ENCODE assay signal across 20 cellular contexts in the genomic region with DNA sequence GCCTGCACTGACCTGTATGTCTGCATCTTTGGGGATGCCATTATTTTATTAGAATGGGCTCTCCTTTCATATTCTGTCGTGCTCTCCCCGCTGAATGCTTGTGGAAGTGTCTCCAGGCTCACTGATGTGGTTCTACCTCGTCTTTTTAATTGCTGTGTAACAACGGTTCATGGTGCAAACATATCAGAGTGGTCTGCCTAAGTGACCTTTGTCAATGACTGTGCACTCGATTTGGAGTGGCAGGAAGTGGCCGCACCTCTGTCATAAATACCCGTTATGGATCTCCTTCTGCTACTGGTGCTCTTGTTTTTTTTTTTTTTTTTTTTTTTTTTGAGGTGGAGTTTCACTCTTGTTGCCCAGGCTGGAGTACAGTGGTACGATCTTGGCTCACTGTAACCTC. TPM values are rescaled to one million over a fixed set of nuclear protein-coding genes. Genes with fewer than 3 reads are reported as not detected.
DNase-seq lines count a peak whose midpoint lies in the region; TF ChIP-seq lines count a peak whose summit lies in the region.
"Had no signal": no experiment of that assay in that cellular context is flagged by ENCODE, and none has a peak within 500 bp of the region (broad histone marks: within the 10 kb centered on the region; RNA-seq: fewer than 3 reads in every experiment).

No MANE protein-coding gene starts in this region.

- peaks cover 11% of the 10 kb centered on the region for H3K4me1 Mint-ChIP-seq in type B pancreatic cell (ENCODE audit: unreplicated experiment)

- H3K9ac ChIP-seq in duodenal mucosa (ENCODE audit: low read depth in 1 of 2, low read length in 2 of 2) = no peak overlapping the region

- H3K9me3 Mint-ChIP-seq in type B pancreatic cell = no peaks in the 10 kb centered on the region
- H3K9me3 Mint-ChIP-seq: H9 had no signal

- peaks cover 5% of the 10 kb centered on the region for H3K36me3 Mint-ChIP-seq in type B pancreatic cell
- H3K36me3 Mint-ChIP-seq: CD4-positive, alpha-beta memory T cell had no signal

- DNase-seq in DMS53 (lab: John Stamatoyannopoulos, UW) (peak; percentile 25), DMS53 treated with DMSO at 0.1 percent for 48 hours (lab: John Stamatoyannopoulos, UW; ENCODE audit: unreplicated experiment) (no peak), NCI-H510A treated with DMSO at 0.1 percent for 48 hours (lab: John Stamatoyannopoulos, UW) (peak; percentile 95), type B pancreatic cell (ENCODE audit: extremely low spot score, unreplicated experiment) (no peak), ascending aorta (ENCODE audit: low spot score in 2 of 2) (no peak), OCI-M2 (lab: John Stamatoyannopoulos, UW; ENCODE audit: unreplicated experiment) (no peak), iPS-NIHi11 (ENCODE audit: low spot score) (no peak)
- DNase-seq: CD4-positive, alpha-beta memory T cell; H9; IMR-90; Karpas-422; NCI-H1105; NCI-H187; NCI-H2171; NCI-H446; NCI-H82; PC-9; Right ventricle myocardium superior had no signal

- no peaks in the 10 kb centered on the region for H3K27me3 ChIP-seq in duodenal mucosa (ENCODE audit: control insufficient read depth in 1 of 2, insufficient read depth in 2 of 2, low read length in 2 of 2)
- H3K27me3 ChIP-seq in ascending aorta = no peaks in the 10 kb centered on the region

- TF ChIP-seq CTCF in type B pancreatic cell (conservative IDR thresholded peaks at IDR 0.05) (no peak), ascending aorta (IDR thresholded peaks at IDR 0.05) (no peak)

- H3K36me3 ChIP-seq in duodenal mucosa (ENCODE audit: control insufficient read depth in 1 of 2, insufficient read depth in 2 of 2, low read length in 2 of 2) (no peaks in the 10 kb centered on the region), ascending aorta (no peaks in the 10 kb centered on the region)

- H3K27ac ChIP-seq in duodenal mucosa (ENCODE audit: low read depth, low read length) = no peak overlapping the region
- H3K27ac ChIP-seq in ascending aorta = no peak overlapping the region
- H3K27ac ChIP-seq: 22Rv1, PC-9 had no signal

- intact Hi-C loops in ascending aorta (cut with DNase I) = no loop called here

- no peaks in the 10 kb centered on the region for H3K27me3 Mint-ChIP-seq in type B pancreatic cell
- H3K27me3 Mint-ChIP-seq: CD4-positive, alpha-beta memory T cell had no signal

- peak overlapping the region; percentile 76 for H3K27ac Mint-ChIP-seq in type B pancreatic cell
- H3K27ac Mint-ChIP-seq: H9 had no signal

- H3K4me1 ChIP-seq in duodenal mucosa (ENCODE audit: control insufficient read depth in 1 of 2, insufficient read depth in 2 of 2, low read length in 2 of 2) = peaks cover 48% of the 10 kb centered on the region in 2 donors
- H3K4me1 ChIP-seq in ascending aorta = peaks cover 5 to 27% of the 10 kb centered on the region in 2 donors

- H3K9me3 ChIP-seq in duodenal mucosa (ENCODE audit: control insufficient read depth in 1 of 2, low read length in 2 of 2) = no peaks in the 10 kb centered on the region
- no peaks in the 10 kb centered on the region for H3K9me3 ChIP-seq in ascending aorta

- no peak overlapping the region for H3K4me3 Mint-ChIP-seq in type B pancreatic cell
- H3K4me3 Mint-ChIP-seq: CD4-positive, alpha-beta memory T cell; H9 had no signal

- H3K4me3 ChIP-seq in duodenal mucosa (ENCODE audit: low read depth in 1 of 2, low read length in 2 of 2) = peak overlapping the region; percentile 19 to 50
- no peak overlapping the region for H3K4me3 ChIP-seq in ascending aorta
- H3K4me3 ChIP-seq: PC-9 had no signal

RNA-seq across cellular contexts. Expression of a gene that starts 38.3 kb away (rescaled TPM):
- 5.6 and 17.4 TPM in 2 replicates for total RNA-seq in type B pancreatic cell (ENCODE audit: low replicate concordance)
- 64.9 TPM for total RNA-seq in ascending aorta

Comparison
In these comparisons a context has a peak if more than half of its experiments do, and no peak if none do; other contexts are left out.
1. DNase-seq: peak in DMS53 (single experiment) and NCI-H510A treated with DMSO at 0.1 percent for 48 hours (single experiment); none in DMS53 treated with DMSO at 0.1 percent for 48 hours (single experiment), type B pancreatic cell (single experiment), ascending aorta (0 of 2), OCI-M2 (single experiment) and iPS-NIHi11 (single experiment).
2. H3K4me3 ChIP-seq: peak in duodenal mucosa (2 of 2); none in ascending aorta (0 of 2).